ENCODE assay signal across 9 cellular contexts in the genomic region with DNA sequence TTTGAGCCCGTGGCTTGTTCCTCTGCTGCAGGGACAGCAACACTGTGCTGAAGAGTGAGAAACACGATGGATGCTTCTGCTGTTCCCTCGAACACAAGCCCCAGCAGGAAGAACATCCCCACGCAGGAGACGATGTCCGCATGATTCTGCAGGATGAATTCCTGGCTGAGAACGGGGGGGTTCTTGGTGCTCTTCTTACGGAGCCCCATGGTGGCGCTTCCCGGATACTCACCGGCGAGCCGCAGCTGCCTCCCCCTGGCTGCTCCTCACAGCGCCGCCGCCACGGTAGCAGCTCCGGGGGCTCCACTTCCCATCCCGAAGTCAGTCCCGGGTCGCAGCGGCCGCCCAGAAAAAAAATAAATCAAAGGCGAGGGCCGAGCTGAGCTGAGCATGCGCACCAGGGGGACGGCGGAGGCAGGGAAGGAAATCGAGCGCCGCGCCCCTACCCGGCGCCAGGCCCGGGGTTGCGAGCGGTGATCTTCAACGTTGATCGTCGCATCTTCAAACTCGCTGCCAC. TPM values are rescaled to one million over a fixed set of nuclear protein-coding genes. Genes with fewer than 3 reads are reported as not detected.
DNase-seq lines count a peak whose midpoint lies in the region; ATAC-seq, FAIRE-seq and TF ChIP-seq lines count a peak whose summit lies in the region.
"Had no signal": no experiment of that assay in that cellular context is flagged by ENCODE, and none has a peak within 500 bp of the region (broad histone marks: within the 10 kb centered on the region; RNA-seq: fewer than 3 reads in every experiment).

Gene TRAM1L1, minus strand, starts transcription at position 392 of the 517 bp plus-strand sequence. Its CDS starts 183 bp downstream, at position 209.

- intact Hi-C loops in prostate gland (cut with DNase I), result no loop called here

- H4K20me1 ChIP-seq in hepatocyte (ENCODE audit: insufficient read depth, poor library complexity, severe bottlenecking), result no peaks in the 10 kb centered on the region

- WGBS in hepatocyte (ENCODE audit: low lambda C conversion rate, missing lambda C conversion rate), result under 1% methylated on average over 41 of the region's 41 CpGs
- WGBS in prostate gland, result 3% methylated on average over 41 of the region's 41 CpGs

- TF ChIP-seq POLR2A in prostate gland (IDR thresholded peaks at IDR 0.05) (no peak), GM12892 (IDR thresholded peaks at IDR 0.05; ENCODE audit: low read depth, low read length) (no peak)

- no peaks in the 10 kb centered on the region for H3K9me2 ChIP-seq in hepatocyte (replicated peaks; ENCODE audit: insufficient read depth)

- H3K79me2 ChIP-seq in hepatocyte, result no peaks in the 10 kb centered on the region

- no peaks in the 10 kb centered on the region for H3K4me1 ChIP-seq in hepatocyte (ENCODE audit: insufficient read depth)
- H3K4me1 ChIP-seq in prostate gland (replicated peaks), result no peaks in the 10 kb centered on the region

- H3K36me3 ChIP-seq in hepatocyte (replicated peaks; ENCODE audit: insufficient read depth, low read depth) (no peaks in the 10 kb centered on the region), prostate gland (no peaks in the 10 kb centered on the region)
- H3K36me3 ChIP-seq: neutrophil had no signal

- DNase-seq in Ammon's horn (ENCODE audit: low spot score), result peak; percentile 80
- peak; percentile 94 to 95 for DNase-seq in NCI-H446 (lab: John Stamatoyannopoulos, UW)
- peak; percentile 91 for DNase-seq in astrocyte of the hippocampus (ENCODE audit: low read depth, low spot score)
- peak; percentile 90 for DNase-seq in hepatocyte (ENCODE audit: low spot score)
- peak; percentile 22 for DNase-seq in prostate gland (ENCODE audit: low spot score)
- no peak for DNase-seq in GM12892 (ENCODE audit: insufficient read length)

- no peaks in the 10 kb centered on the region for H3K9me3 ChIP-seq in hepatocyte (ENCODE audit: low read depth)
- H3K9me3 ChIP-seq in prostate gland, result no peaks in the 10 kb centered on the region
- H3K9me3 ChIP-seq: neutrophil had no signal

- FAIRE-seq in GM12892 (lab: Jason Lieb, UNC), result no peak

- H3K4me3 ChIP-seq in hepatocyte (peak within 1 kb of the TSS; percentile 30), prostate gland (peak within 1 kb of the TSS; percentile 46 to 50)

- H3K4me2 ChIP-seq in hepatocyte, result peak within 1 kb of the TSS; percentile 77

- ATAC-seq in GM21717 (IDR thresholded peaks at IDR 0.05; ENCODE audit: unreplicated experiment), result peak; percentile 64
- ATAC-seq in HG03045 (IDR thresholded peaks at IDR 0.05; ENCODE audit: unreplicated experiment), result no peak

- H3K27ac ChIP-seq in hepatocyte, result peak within 1 kb of the TSS; percentile 66
- H3K27ac ChIP-seq in prostate gland, result peak within 1 kb of the TSS; percentile 67 to 73
- H3K27ac ChIP-seq: neutrophil had no signal

- H2AFZ ChIP-seq in hepatocyte, result peak within 1 kb of the TSS; percentile 91

- peak; percentile 37 for TF ChIP-seq CTCF in hepatocyte (IDR thresholded peaks at IDR 0.05; ENCODE audit: poor library complexity)
- TF ChIP-seq CTCF in prostate gland (IDR thresholded peaks at IDR 0.05), result peak in 2 of 4 experiments; percentile 8 to 13

- no peaks in the 10 kb centered on the region for H3K27me3 ChIP-seq in hepatocyte
- no peaks in the 10 kb centered on the region for H3K27me3 ChIP-seq in prostate gland (replicated peaks; ENCODE audit: insufficient read depth)

RNA-seq across cellular contexts. Expression of gene TRAM1L1, which starts in this region (rescaled TPM):
- 4.5 and 6.9 TPM in 2 replicates for total RNA-seq in hepatocyte
- 2.0 and 3.1 TPM in 2 replicates for polyA plus RNA-seq in hepatocyte
- 1 to 10 TPM; 5.3 to 9.5 TPM for total RNA-seq in prostate gland
- not detected for polyA plus RNA-seq in GM12892 (2012; ENCODE audit: missing spikeins)
